Comparison of ENCODE assay signal across 24 cellular contexts in the genomic region with DNA sequence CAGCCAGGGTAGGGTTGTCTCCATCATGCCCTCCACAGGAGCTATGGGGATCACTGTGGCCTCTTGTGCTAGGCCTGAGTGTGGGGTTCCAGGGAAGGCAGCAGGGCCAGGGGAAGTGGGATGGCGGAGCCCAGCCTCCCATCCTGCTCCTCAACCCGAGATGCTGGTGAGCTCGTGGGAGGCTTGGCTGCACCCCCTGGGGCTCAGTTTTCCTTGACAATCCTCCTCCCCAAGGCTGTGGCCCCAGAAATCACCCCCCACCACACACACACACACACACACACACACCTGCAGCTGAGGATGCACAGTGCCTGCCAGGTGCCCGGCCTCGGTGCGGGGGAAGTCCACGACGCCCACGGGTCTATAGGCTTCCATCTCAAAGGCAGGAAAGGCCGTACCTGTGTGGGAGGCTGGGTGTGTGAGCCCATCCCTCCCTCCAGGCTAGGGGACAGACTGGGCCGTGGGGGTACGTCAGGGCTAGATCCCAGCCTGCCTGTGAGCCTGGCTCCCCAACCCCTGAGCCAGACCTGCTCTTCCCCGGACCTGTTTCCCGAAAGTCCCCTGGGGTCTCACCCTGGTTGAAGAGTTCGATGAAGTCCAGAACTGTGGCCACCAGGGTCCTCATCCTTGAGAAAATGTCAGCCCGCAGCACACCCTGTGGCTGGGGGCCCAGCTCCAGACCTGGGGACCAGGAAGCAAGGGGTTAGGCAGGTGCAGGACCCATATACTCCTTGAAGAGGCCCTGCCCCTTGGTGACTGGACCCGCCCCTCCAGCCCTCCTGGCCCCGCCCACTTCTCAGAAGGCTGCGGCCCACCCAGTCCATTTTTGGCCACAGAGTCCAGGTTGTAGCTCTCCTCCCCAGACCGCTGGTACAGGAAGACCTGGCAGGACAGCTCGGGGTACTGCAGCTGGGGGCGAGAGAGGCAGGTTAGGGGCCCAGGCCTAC. TPM values are rescaled to one million over a fixed set of nuclear protein-coding genes. Genes with fewer than 3 reads are reported as not detected.
DNase-seq lines count a peak whose midpoint lies in the region; TF ChIP-seq lines count a peak whose summit lies in the region.
"Had no signal": no experiment of that assay in that cellular context is flagged by ENCODE, and none has a peak within 500 bp of the region (broad histone marks: within the 10 kb centered on the region; RNA-seq: fewer than 3 reads in every experiment).

No MANE protein-coding gene starts in this region.

- H4K8ac ChIP-seq in mesendoderm (ENCODE audit: low read depth, low read length) = no peak overlapping the region

- H3K36me3 ChIP-seq in BLaER1 (no peaks in the 10 kb centered on the region), SU-DHL-6 (ENCODE audit: low read length) (no peaks in the 10 kb centered on the region), mesendoderm (ENCODE audit: control insufficient read depth, insufficient read depth, low read length) (no peaks in the 10 kb centered on the region)
- H3K36me3 ChIP-seq: MG63, neutrophil, Peyer's patch, SJCRH30 had no signal

- H3K23ac ChIP-seq in mesendoderm (ENCODE audit: low read length) = no peak overlapping the region

- WGBS in mesendoderm (ENCODE audit: extremely low coverage, insufficient coverage, low lambda C conversion rate) = no CpG with 5 or more reads among the region's 22 CpGs

- no peaks in the 10 kb centered on the region for H3K79me1 ChIP-seq in mesendoderm (ENCODE audit: low read length)

- H3K4me2 ChIP-seq in BLaER1 (peak overlapping the region; percentile 93), SU-DHL-6 (ENCODE audit: low read depth, low read length, poor library complexity, severe bottlenecking) (peak overlapping the region; percentile 61), mesendoderm (ENCODE audit: low read length) (no peak overlapping the region)

- H3K27me3 ChIP-seq in BLaER1 (no peaks in the 10 kb centered on the region), SU-DHL-6 (ENCODE audit: low read length) (no peaks in the 10 kb centered on the region), mesendoderm (ENCODE audit: insufficient read depth, low read length, poor library complexity) (no peaks in the 10 kb centered on the region)
- H3K27me3 ChIP-seq: Peyer's patch had no signal

- no peak overlapping the region for H2BK15ac ChIP-seq in mesendoderm (replicated peaks; ENCODE audit: low read depth)

- H2BK120ac ChIP-seq in mesendoderm (ENCODE audit: low read depth, low read length) = no peak overlapping the region

- H3K9ac ChIP-seq in BLaER1 (no peak overlapping the region), SU-DHL-6 (ENCODE audit: low read length) (peak overlapping the region; percentile 59), mesendoderm (ENCODE audit: low read length) (no peak overlapping the region)

- H3K9me3 ChIP-seq in BLaER1 = peaks cover 10% of the 10 kb centered on the region; the same call in 1 of the 2 replicates
- peaks cover 8% of the 10 kb centered on the region; the same call in 1 of the 2 replicates for H3K9me3 ChIP-seq in SU-DHL-6 (ENCODE audit: insufficient read depth, low read length)
- H3K9me3 ChIP-seq: MG63, neutrophil, Peyer's patch, SJCRH30 had no signal

- no peaks in the 10 kb centered on the region for H3K9me2 ChIP-seq in SU-DHL-6 (replicated peaks; ENCODE audit: insufficient read depth, low read length)

- H4K5ac ChIP-seq in mesendoderm (ENCODE audit: low read length) = no peak overlapping the region

- H3K27ac ChIP-seq in BLaER1 = no peak overlapping the region
- H3K27ac ChIP-seq in SU-DHL-6 (ENCODE audit: low read depth, low read length) = peak overlapping the region; percentile 97
- no peak overlapping the region for H3K27ac ChIP-seq in mesendoderm (ENCODE audit: low read depth, low read length)
- H3K27ac ChIP-seq: foreskin keratinocyte, HL-60, neutrophil, SJCRH30 had no signal

- TF ChIP-seq CTCF in SU-DHL-6 (IDR thresholded peaks at IDR 0.05; ENCODE audit: insufficient read depth, low read length, poor library complexity, severe bottlenecking) = no peak

- H3K4me3 ChIP-seq in BLaER1 (no peak overlapping the region), SU-DHL-6 (ENCODE audit: insufficient read depth, low read length, poor library complexity, severe bottlenecking) (peak overlapping the region; percentile 43), mesendoderm (ENCODE audit: low read length) (no peak overlapping the region)
- H3K4me3 ChIP-seq: MG63, Peyer's patch, SJCRH30 had no signal

- TF ChIP-seq POLR2A in GM15510 (IDR thresholded peaks at IDR 0.05; ENCODE audit: borderline replicate concordance, extremely low read depth, insufficient read length) = peak; percentile 38

- H4K20me1 ChIP-seq in BLaER1 (no peaks in the 10 kb centered on the region), SU-DHL-6 (ENCODE audit: low read depth, low read length) (no peaks in the 10 kb centered on the region)

- H3K79me2 ChIP-seq in SU-DHL-6 (ENCODE audit: insufficient read depth, low read length) (no peaks in the 10 kb centered on the region), mesendoderm (ENCODE audit: control insufficient read depth, insufficient read depth, low read length) (no peaks in the 10 kb centered on the region)

- H2AFZ ChIP-seq in SU-DHL-6 (ENCODE audit: low read depth, low read length, severe bottlenecking) = no peak overlapping the region

- H3K4ac ChIP-seq in mesendoderm (ENCODE audit: low read depth, low read length) = no peak overlapping the region

- H3K4me1 ChIP-seq in BLaER1 = peaks cover 61% of the 10 kb centered on the region
- H3K4me1 ChIP-seq in mesendoderm (ENCODE audit: control insufficient read depth, low read depth, low read length) = no peaks in the 10 kb centered on the region
- H3K4me1 ChIP-seq: foreskin keratinocyte, SJCRH30 had no signal

- H3K56ac ChIP-seq in mesendoderm (ENCODE audit: low read length) = peak overlapping the region; percentile 1

- no peak overlapping the region for H2AK5ac ChIP-seq in mesendoderm (ENCODE audit: low read length)

- H3K18ac ChIP-seq in mesendoderm (ENCODE audit: low read length) = no peak overlapping the region

- no peak overlapping the region for H2BK5ac ChIP-seq in mesendoderm (ENCODE audit: low read length)

- DNase-seq in mesendoderm (no peak), NCI-H524 treated with DMSO at 0.1 percent for 48 hours (lab: John Stamatoyannopoulos, UW) (no peak), NCI-H524 (lab: John Stamatoyannopoulos, UW) (no peak), SKM-1 (lab: John Stamatoyannopoulos, UW; ENCODE audit: unreplicated experiment) (no peak), cerebellar cortex (ENCODE audit: low spot score) (no peak)
- DNase-seq: activated naive CD8-positive, alpha-beta T cell treated with anti-CD3 and anti-CD28 coated beads for 36 hours; effector CD4-positive, alpha-beta T cell; hippocampal formation; IMR-90; MG63; NCI-H1436; NCI-H2107; NCI-H446 treated with DMSO at 0.1 percent for 48 hours; Peyer's patch; retina; SJCRH30; stimulated activated CD4-positive, alpha-beta T cell treated with anti-CD3 and anti-CD28 coated beads, Interleukin-12 subunit alpha, Interleukin-12 subunit beta, amount 100 ng/mL, for 4 hours; T-helper 17 cell had no signal

- H3F3A ChIP-seq in SU-DHL-6 (ENCODE audit: insufficient read depth) = peaks cover 32% of the 10 kb centered on the region

RNA-seq across cellular contexts. Expression of gene TBX10, which starts 5.2 kb away (rescaled TPM):
- polyA plus RNA-seq in mesendoderm (2013, experiment 1 of 2) = 0.04 TPM
- polyA plus RNA-seq in mesendoderm (2013, experiment 2 of 2) = 0.03 TPM
- polyA plus RNA-seq: foreskin keratinocyte, IMR-90 had no signal

RNA-seq across cellular contexts. Expression of gene ACY3, which starts 5.8 kb away (rescaled TPM):
- 0.08 TPM for polyA plus RNA-seq in mesendoderm (2013, experiment 1 of 2)
- polyA plus RNA-seq in mesendoderm (2013, experiment 2 of 2) = 0.13 TPM
- polyA plus RNA-seq: foreskin keratinocyte, IMR-90 had no signal

RNA-seq across cellular contexts. Expression of gene NUDT8, which starts 15.0 kb away (rescaled TPM):
- polyA plus RNA-seq in mesendoderm (2013, experiment 1 of 2) = 4.2 TPM
- polyA plus RNA-seq in mesendoderm (2013, experiment 2 of 2) = 3.9 TPM

RNA-seq across cellular contexts. Expression of gene ALDH3B2, which starts 29.7 kb away (rescaled TPM):
- 0.11 TPM for polyA plus RNA-seq in mesendoderm (2013, experiment 1 of 2)
- 0.15 TPM for polyA plus RNA-seq in mesendoderm (2013, experiment 2 of 2)
- polyA plus RNA-seq: IMR-90 had no signal

RNA-seq across cellular contexts. Expression of gene NDUFV1, which starts 38.0 kb away (rescaled TPM):
- polyA plus RNA-seq in mesendoderm (2013, experiment 1 of 2) = 58.8 TPM
- polyA plus RNA-seq in mesendoderm (2013, experiment 2 of 2) = 56.6 TPM
